15 cellular contexts compared by ENCODE assay signal in genomic region chr10:129344506-129344905, GRCh38.
DNase-seq lines count a peak whose midpoint lies in the region; ATAC-seq and TF ChIP-seq lines count a peak whose summit lies in the region.
"Had no signal": no experiment of that assay in that cellular context is flagged by ENCODE, and none has a peak within 500 bp of the region (broad histone marks: within the 10 kb centered on the region; RNA-seq: fewer than 3 reads in every experiment).

No MANE protein-coding gene starts in this region.

- peaks cover 23% of the 10 kb centered on the region for H3K27me3 Mint-ChIP-seq in T-helper 17 cell
- H3K27me3 Mint-ChIP-seq in osteocyte (ENCODE audit: unreplicated experiment) = no peaks in the 10 kb centered on the region

- DNase-seq in T-helper 17 cell = no peak
- DNase-seq in left kidney (ENCODE audit: low read depth, low spot score) = peak; percentile 65
- peak; percentile 73 for DNase-seq in osteocyte (ENCODE audit: extremely low spot score, unreplicated experiment)
- no peak for DNase-seq in left lobe of liver (ENCODE audit: low spot score)
- DNase-seq in HuH-7 (ENCODE audit: low spot score) = no peak
- no peak for DNase-seq in HPDE6-E6E7 (ENCODE audit: extremely low spot score)
- DNase-seq: C1 segment of cervical spinal cord; Calu3; CD4-positive, alpha-beta memory T cell; COR-L47; DMS53; DMS79 treated with DMSO at 0.1 percent for 48 hours; GF-D8; H7; HCEC 1CT had no signal

- no peaks in the 10 kb centered on the region for H3K9me3 ChIP-seq in T-helper 17 cell (ENCODE audit: control insufficient read depth, low read length, poor library complexity, severe bottlenecking)

- H3K27ac Mint-ChIP-seq in T-helper 17 cell = peak overlapping the region; percentile 41
- H3K27ac Mint-ChIP-seq in osteocyte (ENCODE audit: unreplicated experiment) = no peak overlapping the region
- H3K27ac Mint-ChIP-seq: CD4-positive, alpha-beta memory T cell had no signal

- H3K36me3 Mint-ChIP-seq in T-helper 17 cell (ENCODE audit: low read depth) (no peaks in the 10 kb centered on the region), osteocyte (ENCODE audit: unreplicated experiment) (no peaks in the 10 kb centered on the region)
- H3K36me3 Mint-ChIP-seq: CD4-positive, alpha-beta memory T cell had no signal

- no peak for TF ChIP-seq CTCF in osteocyte (IDR thresholded peaks at IDR 0.05)

- ATAC-seq in T-helper 17 cell (no peak), left lobe of liver (no peak)

- peaks cover 29% of the 10 kb centered on the region for H3K9me3 Mint-ChIP-seq in osteocyte (ENCODE audit: unreplicated experiment)
- H3K9me3 Mint-ChIP-seq: CD4-positive, alpha-beta memory T cell had no signal

- no peak overlapping the region for H3K4me3 Mint-ChIP-seq in T-helper 17 cell
- no peak overlapping the region for H3K4me3 Mint-ChIP-seq in osteocyte (ENCODE audit: unreplicated experiment)
- H3K4me3 Mint-ChIP-seq: CD4-positive, alpha-beta memory T cell had no signal

- no peaks in the 10 kb centered on the region for H3K4me1 Mint-ChIP-seq in T-helper 17 cell
- no peaks in the 10 kb centered on the region for H3K4me1 Mint-ChIP-seq in osteocyte (ENCODE audit: unreplicated experiment)
- H3K4me1 Mint-ChIP-seq: CD4-positive, alpha-beta memory T cell had no signal

Comparison
In these comparisons a context has a peak if more than half of its experiments do, and no peak if none do; other contexts are left out.
1. DNase-seq: peak in left kidney (single experiment) and osteocyte (single experiment); none in T-helper 17 cell (0 of 3), left lobe of liver (single experiment), HuH-7 (single experiment) and HPDE6-E6E7 (single experiment).